In genomic region chr2:106866636-106867035, GRCh38 we compare ENCODE assay signal across 32 cellular contexts. TPM values are rescaled to one million over a fixed set of nuclear protein-coding genes. Genes with fewer than 3 reads are reported as not detected.
"Had no signal": no experiment of that assay in that cellular context is flagged by ENCODE, and none has a peak within 500 bp of the region (broad histone marks: within the 10 kb centered on the region; RNA-seq: fewer than 3 reads in every experiment).

No MANE protein-coding gene starts in this region.

- H3K27ac ChIP-seq: adrenal gland, breast epithelium, gastrocnemius medialis, neutrophil, ovary, skin epidermis, upper lobe of right lung had no signal

- H3K4me3 Mint-ChIP-seq: activated CD4-positive, alpha-beta T cell treated with anti-CD3 and anti-CD28 coated beads for 36 hours; activated CD8-positive, alpha-beta memory T cell treated with anti-CD3 and anti-CD28 coated beads, Interleukin-2, amount 10 ng/mL, durations not matched to agents 7 days and 5 days; activated CD8-positive, alpha-beta T cell treated with anti-CD3 and anti-CD28 coated beads, Interleukin-2, amount 10 ng/mL, durations not matched to agents 7 days and 5 days; activated naive CD8-positive, alpha-beta T cell; activated T-cell treated with anti-CD3 and anti-CD28 coated beads, Interleukin-2, amount 50 U/mL, for 72 hours; central memory CD8-positive, alpha-beta T cell; effector memory CD8-positive, alpha-beta T cell; stimulated activated effector memory CD8-positive, alpha-beta T cell treated with anti-CD3 and anti-CD28 coated beads, Interleukin-12 subunit alpha, Interleukin-12 subunit beta, amount 100 ng/mL, for 72 hours; stimulated activated naive CD8-positive, alpha-beta T cell treated with anti-CD3 and anti-CD28 coated beads, Interleukin-15, Interleukin-2, amounts not matched to agents 100 ng/mL and 50 ng/mL, for 24 hours; T-helper 2 cell treated with Interferon-gamma antibody and Interleukin-4, amounts not matched to agents 5 μg/mL and 100 μg/mL, for 36 hours had no signal

- H3K4me1 Mint-ChIP-seq: activated CD4-positive, alpha-beta T cell treated with anti-CD3 and anti-CD28 coated beads for 36 hours; activated CD8-positive, alpha-beta memory T cell treated with anti-CD3 and anti-CD28 coated beads, Interleukin-2, amount 10 ng/mL, durations not matched to agents 7 days and 5 days; central memory CD8-positive, alpha-beta T cell; stimulated activated effector memory CD8-positive, alpha-beta T cell treated with anti-CD3 and anti-CD28 coated beads, Interleukin-12 subunit alpha, Interleukin-12 subunit beta, amount 100 ng/mL, for 72 hours had no signal

- H3K9me3 ChIP-seq: adrenal gland, breast epithelium, gastrocnemius medialis, mucosa of descending colon, neutrophil, ovary, upper lobe of right lung had no signal

- H3K9me3 Mint-ChIP-seq: activated T-cell treated with anti-CD3 and anti-CD28 coated beads, Interleukin-2, amount 50 U/mL, for 72 hours; central memory CD8-positive, alpha-beta T cell; nephron; stimulated activated naive CD8-positive, alpha-beta T cell treated with anti-CD3 and anti-CD28 coated beads, Interleukin-15, Interleukin-2, amounts not matched to agents 100 ng/mL and 50 ng/mL, for 24 hours; T-helper 2 cell treated with Interferon-gamma antibody and Interleukin-4, amounts not matched to agents 5 μg/mL and 100 μg/mL, for 36 hours had no signal

- H3K4me3 ChIP-seq: adrenal gland, breast epithelium, gastrocnemius medialis, mucosa of descending colon, ovary, skin epidermis, upper lobe of right lung had no signal

- H3K27ac Mint-ChIP-seq: activated CD4-positive, alpha-beta T cell treated with anti-CD3 and anti-CD28 coated beads for 36 hours; activated CD8-positive, alpha-beta memory T cell treated with anti-CD3 and anti-CD28 coated beads, Interleukin-2, amount 10 ng/mL, durations not matched to agents 7 days and 5 days; activated CD8-positive, alpha-beta T cell treated with anti-CD3 and anti-CD28 coated beads, Interleukin-2, amount 10 ng/mL, durations not matched to agents 7 days and 5 days; activated naive CD8-positive, alpha-beta T cell; activated T-cell treated with anti-CD3 and anti-CD28 coated beads, Interleukin-2, amount 50 U/mL, for 72 hours; effector memory CD8-positive, alpha-beta T cell; progenitor cell of endocrine pancreas; stimulated activated effector memory CD8-positive, alpha-beta T cell treated with anti-CD3 and anti-CD28 coated beads, Interleukin-12 subunit alpha, Interleukin-12 subunit beta, amount 100 ng/mL, for 72 hours; stimulated activated naive CD8-positive, alpha-beta T cell treated with anti-CD3 and anti-CD28 coated beads, Interleukin-15, Interleukin-2, amounts not matched to agents 100 ng/mL and 50 ng/mL, for 24 hours; T-helper 2 cell treated with Interferon-gamma antibody and Interleukin-4, amounts not matched to agents 5 μg/mL and 100 μg/mL, for 36 hours had no signal

- H3K4me1 ChIP-seq: adrenal gland, breast epithelium, gastrocnemius medialis, upper lobe of right lung had no signal

- H3K27me3 ChIP-seq: adrenal gland, breast epithelium, gastrocnemius medialis, neutrophil, ovary, upper lobe of right lung had no signal

- H3K27me3 Mint-ChIP-seq: activated CD8-positive, alpha-beta memory T cell treated with anti-CD3 and anti-CD28 coated beads, Interleukin-2, amount 10 ng/mL, durations not matched to agents 7 days and 5 days; central memory CD8-positive, alpha-beta T cell; effector memory CD8-positive, alpha-beta T cell; stimulated activated naive CD8-positive, alpha-beta T cell treated with anti-CD3 and anti-CD28 coated beads, Interleukin-15, Interleukin-2, amounts not matched to agents 100 ng/mL and 50 ng/mL, for 24 hours had no signal

- H3K36me3 ChIP-seq: adrenal gland, breast epithelium, gastrocnemius medialis, neutrophil, ovary, upper lobe of right lung had no signal

- FAIRE-seq: keratinocyte had no signal

- DNase-seq: activated CD4-positive, alpha-beta T cell treated with anti-CD3 and anti-CD28 coated beads for 36 hours; activated CD4-positive, CD25-positive, alpha-beta regulatory T cell; activated CD8-positive, alpha-beta memory T cell treated with anti-CD3 and anti-CD28 coated beads, Interleukin-2, amount 10 ng/mL, durations not matched to agents 7 days and 5 days; activated CD8-positive, alpha-beta T cell treated with anti-CD3 and anti-CD28 coated beads, Interleukin-2, amount 10 ng/mL, durations not matched to agents 7 days and 5 days; activated naive CD4-positive, alpha-beta T cell; activated T-cell treated with anti-CD3 and anti-CD28 coated beads, Interleukin-2, amount 50 U/mL, for 72 hours; adrenal gland; cortex of kidney; effector memory CD8-positive, alpha-beta T cell; erythroblast; gastrocnemius medialis; glutamatergic neuron; left cardiac atrium; left ventricle myocardium superior; mucosa of descending colon; ovary; stimulated activated CD4-positive, alpha-beta T cell treated with anti-CD3 and anti-CD28 coated beads, Interleukin-4, amount 100 ng/mL, for 24 hours; T-helper 1 cell; upper lobe of right lung had no signal

- ATAC-seq: activated CD4-positive, alpha-beta T cell treated with anti-CD3 and anti-CD28 coated beads for 36 hours; activated CD8-positive, alpha-beta memory T cell treated with anti-CD3 and anti-CD28 coated beads, Interleukin-2, amount 10 ng/mL, durations not matched to agents 7 days and 5 days; activated CD8-positive, alpha-beta T cell treated with anti-CD3 and anti-CD28 coated beads, Interleukin-2, amount 10 ng/mL, durations not matched to agents 7 days and 5 days; activated T-cell treated with anti-CD3 and anti-CD28 coated beads, Interleukin-2, amount 50 U/mL, for 72 hours; effector memory CD8-positive, alpha-beta T cell; gastrocnemius medialis; left cardiac atrium; left ventricle myocardium superior; mucosa of descending colon; stimulated activated effector memory CD8-positive, alpha-beta T cell treated with anti-CD3 and anti-CD28 coated beads, Interleukin-12 subunit alpha, Interleukin-12 subunit beta, amount 100 ng/mL, for 72 hours; upper lobe of right lung had no signal

- H3K36me3 Mint-ChIP-seq: activated CD8-positive, alpha-beta memory T cell treated with anti-CD3 and anti-CD28 coated beads, Interleukin-2, amount 10 ng/mL, durations not matched to agents 7 days and 5 days; activated naive CD8-positive, alpha-beta T cell; stimulated activated effector memory CD8-positive, alpha-beta T cell treated with anti-CD3 and anti-CD28 coated beads, Interleukin-12 subunit alpha, Interleukin-12 subunit beta, amount 100 ng/mL, for 72 hours had no signal

RNA-seq across cellular contexts. Expression of gene ST6GAL2, which starts 19.3 kb away (rescaled TPM):
- total RNA-seq: activated CD4-positive, alpha-beta T cell treated with anti-CD3 and anti-CD28 coated beads for 36 hours; activated CD8-positive, alpha-beta memory T cell treated with anti-CD3 and anti-CD28 coated beads, Interleukin-2, amount 10 ng/mL, durations not matched to agents 7 days and 5 days; activated CD8-positive, alpha-beta T cell treated with anti-CD3 and anti-CD28 coated beads, Interleukin-2, amount 10 ng/mL, durations not matched to agents 7 days and 5 days; activated T-cell treated with anti-CD3 and anti-CD28 coated beads, Interleukin-2, amount 50 U/mL, for 72 hours; gastrocnemius medialis; myocyte; sciatic nerve had no signal
